In genomic region chr3:86988986-86989385, GRCh38 we compare ENCODE assay signal across 16 cellular contexts. TPM values are rescaled to one million over a fixed set of nuclear protein-coding genes. Genes with fewer than 3 reads are reported as not detected.
A peak's percentile ranks its signal among the peaks of the same experiment; 100 is the strongest.
DNase-seq lines count a peak whose midpoint lies in the region; ATAC-seq and TF ChIP-seq lines count a peak whose summit lies in the region.
"Had no signal": no experiment of that assay in that cellular context is flagged by ENCODE, and none has a peak within 500 bp of the region (broad histone marks: within the 10 kb centered on the region; RNA-seq: fewer than 3 reads in every experiment).

No MANE protein-coding gene starts in this region.

- peaks cover 37% of the 10 kb centered on the region for H3K4me1 Mint-ChIP-seq in Calu3 (ENCODE audit: low read depth, unreplicated experiment)

- H3K9me2 ChIP-seq in hepatocyte (replicated peaks; ENCODE audit: insufficient read depth) = no peaks in the 10 kb centered on the region

- no peaks in the 10 kb centered on the region for H4K20me1 ChIP-seq in hepatocyte (ENCODE audit: insufficient read depth, poor library complexity, severe bottlenecking)

- H3K4me3 ChIP-seq in hepatocyte = peak overlapping the region; percentile 57
- H3K4me3 ChIP-seq in skeletal muscle satellite cell (ENCODE audit: low read length) = peak overlapping the region; percentile 95

- TF ChIP-seq CTCF in Calu3 (IDR thresholded peaks at IDR 0.05; ENCODE audit: unreplicated experiment) (no peak), hepatocyte (IDR thresholded peaks at IDR 0.05; ENCODE audit: poor library complexity) (no peak)

- peaks cover 13% of the 10 kb centered on the region for H3K4me1 ChIP-seq in hepatocyte (ENCODE audit: insufficient read depth)
- peaks cover 60% of the 10 kb centered on the region for H3K4me1 ChIP-seq in skeletal muscle satellite cell (ENCODE audit: control insufficient read depth, insufficient read depth, low read length)
- H3K4me1 ChIP-seq: parathyroid adenoma had no signal

- no peaks in the 10 kb centered on the region for H3K27me3 Mint-ChIP-seq in Calu3 (ENCODE audit: unreplicated experiment)

- intact Hi-C loops in Calu3 (cut with micrococcal nuclease; ENCODE audit: unreplicated experiment) = no loop called here

- H3K36me3 ChIP-seq in hepatocyte (replicated peaks; ENCODE audit: insufficient read depth, low read depth) (peaks cover 4% of the 10 kb centered on the region), skeletal muscle satellite cell (ENCODE audit: insufficient read depth, low read length) (peaks cover 4% of the 10 kb centered on the region)

- peak overlapping the region; percentile 96 for H3K27ac Mint-ChIP-seq in Calu3 (ENCODE audit: unreplicated experiment)
- H3K27ac Mint-ChIP-seq: activated T-cell treated with anti-CD3 and anti-CD28 coated beads, Interleukin-2, amount 50 U/mL, for 24 hours had no signal

- no peaks in the 10 kb centered on the region for H3K9me3 ChIP-seq in hepatocyte (ENCODE audit: low read depth)
- no peaks in the 10 kb centered on the region for H3K9me3 ChIP-seq in skeletal muscle satellite cell (replicated peaks; ENCODE audit: low read length)

- H3K9ac ChIP-seq in skeletal muscle satellite cell (ENCODE audit: low read depth, low read length) = peak overlapping the region; percentile 98
- H3K9ac ChIP-seq: parathyroid adenoma had no signal

- H2AFZ ChIP-seq in hepatocyte = no peak overlapping the region
- H2AFZ ChIP-seq: parathyroid adenoma had no signal

- no peak for ATAC-seq in HG03108 (IDR thresholded peaks at IDR 0.05; ENCODE audit: unreplicated experiment)

- H3K4me3 Mint-ChIP-seq in Calu3 (ENCODE audit: low read depth, unreplicated experiment) = peak overlapping the region; percentile 95
- H3K4me3 Mint-ChIP-seq: activated T-cell treated with anti-CD3 and anti-CD28 coated beads, Interleukin-2, amount 50 U/mL, for 24 hours had no signal

- H3K9me3 Mint-ChIP-seq in Calu3 (ENCODE audit: low read depth, unreplicated experiment) = no peaks in the 10 kb centered on the region
- H3K9me3 Mint-ChIP-seq: activated T-cell treated with anti-CD3 and anti-CD28 coated beads, Interleukin-2, amount 50 U/mL, for 24 hours had no signal

- peaks cover 7% of the 10 kb centered on the region for H3K27me3 ChIP-seq in hepatocyte
- H3K27me3 ChIP-seq in skeletal muscle satellite cell (ENCODE audit: control insufficient read depth, insufficient read depth, low read length) = no peaks in the 10 kb centered on the region

- peaks cover 40% of the 10 kb centered on the region for H3K36me3 Mint-ChIP-seq in Calu3 (ENCODE audit: insufficient read depth, unreplicated experiment)

- no peak overlapping the region for H3K27ac ChIP-seq in hepatocyte
- H3K27ac ChIP-seq: C4-2B, parathyroid adenoma had no signal

- no peak for DNase-seq in Calu3
- peak; percentile 47 for DNase-seq in amniotic epithelial cell (ENCODE audit: low read depth)
- DNase-seq in hepatocyte (ENCODE audit: low spot score) = no peak
- DNase-seq in NCI-H748 treated with DMSO at 0.1 percent for 48 hours (lab: John Stamatoyannopoulos, UW) = no peak
- no peak for DNase-seq in NCI-H1436 (lab: John Stamatoyannopoulos, UW)
- DNase-seq in UCSD-AML1 (lab: John Stamatoyannopoulos, UW; ENCODE audit: unreplicated experiment) = no peak
- DNase-seq: activated T-cell treated with anti-CD3 and anti-CD28 coated beads, Interleukin-2, amount 50 U/mL, for 24 hours; erythroblast; kidney; NCI-H1105; NCI-H524 treated with DMSO at 0.1 percent for 48 hours; SHP77 treated with DMSO at 0.1 percent for 48 hours had no signal

- H3K4me2 ChIP-seq in hepatocyte = peak overlapping the region; percentile 83
- peak overlapping the region; percentile 77 for H3K4me2 ChIP-seq in skeletal muscle satellite cell (ENCODE audit: low read length)

- 92% methylated on average over 1 of the region's 1 CpG for WGBS in hepatocyte (ENCODE audit: low lambda C conversion rate, missing lambda C conversion rate)

- CTCF ChIA-PET in Calu3 (lab: Charles Lee) = interaction anchor here (0.5 to 0.7 kb wide), 2 partner anchors 15 to 20 kb away, joined by 3 read pairs; no protein-coding TSS in a partner anchor

- H3K79me2 ChIP-seq in hepatocyte = no peaks in the 10 kb centered on the region
- H3K79me2 ChIP-seq: parathyroid adenoma had no signal

- TSS peak; percentile 36 for BruUV-seq in Calu3 (replicated peaks; lab: Mats Ljungman, UMichigan)

RNA-seq across cellular contexts. Expression of gene VGLL3, which starts 2.0 kb away (rescaled TPM):
- total RNA-seq in Calu3 (2022) = 40.0 and 48.2 TPM in 2 replicates
- total RNA-seq in hepatocyte = 18.7 and 22.2 TPM in 2 replicates
- 4.1 and 6.9 TPM in 2 replicates for polyA plus RNA-seq in hepatocyte
- total RNA-seq in skeletal muscle satellite cell (2012; rRNA removed) = 59.0 and 59.3 TPM in 2 replicates
